In genomic region chr4:184617611-184618196, GRCh38 we compare ENCODE assay signal across 18 cellular contexts. TPM values are rescaled to one million over a fixed set of nuclear protein-coding genes. Genes with fewer than 3 reads are reported as not detected.
DNase-seq lines count a peak whose midpoint lies in the region; ATAC-seq and TF ChIP-seq lines count a peak whose summit lies in the region.
"Had no signal": no experiment of that assay in that cellular context is flagged by ENCODE, and none has a peak within 500 bp of the region (broad histone marks: within the 10 kb centered on the region; RNA-seq: fewer than 3 reads in every experiment).

No MANE protein-coding gene starts in this region.

- H3K4me1 ChIP-seq in HUES64 (ENCODE audit: insufficient read depth, low read length) (peaks cover 11% of the 10 kb centered on the region), colonic mucosa (no peaks in the 10 kb centered on the region), iPS-20b (ENCODE audit: insufficient read depth, low read length) (peaks cover 12% of the 10 kb centered on the region; the same call in 1 of the 2 replicates), Caco-2 (no peaks in the 10 kb centered on the region)

- H3K9me3 ChIP-seq in HUES64 (ENCODE audit: insufficient read depth, low read depth, low read length) (peaks cover 21% of the 10 kb centered on the region), colonic mucosa (no peaks in the 10 kb centered on the region), iPS-20b (ENCODE audit: insufficient read depth, low read depth, low read length) (peaks cover 18% of the 10 kb centered on the region), Caco-2 (peaks cover 11% of the 10 kb centered on the region)

- no TSS peak for BruUV-seq in Caco-2 (replicated peaks; lab: Mats Ljungman, UMichigan)

- H3K9ac ChIP-seq in HUES64 (ENCODE audit: low read depth, low read length) (peak overlapping the region; percentile 6; the same call in 1 of the 2 replicates), colonic mucosa (ENCODE audit: low read depth in 2 of 2, low read length in 2 of 2) (no peak overlapping the region), iPS-20b (ENCODE audit: low read depth, low read length) (peak overlapping the region; percentile 60; the same call in 1 of the 2 replicates)

- ATAC-seq in HG03521 (IDR thresholded peaks at IDR 0.05; ENCODE audit: unreplicated experiment) (no peak), GM18498 (IDR thresholded peaks at IDR 0.05; ENCODE audit: unreplicated experiment) (no peak)
- ATAC-seq: activated CD8-positive, alpha-beta T cell treated with anti-CD3 and anti-CD28 coated beads, Interleukin-2, amount 10 ng/mL, durations not matched to agents 7 days and 5 days; activated T-cell treated with anti-CD3 and anti-CD28 coated beads, Interleukin-2, amount 50 U/mL, for 72 hours; left lobe of liver; T-cell had no signal

- H3K36me3 ChIP-seq in HUES64 (ENCODE audit: insufficient read depth, low read length) = no peaks in the 10 kb centered on the region
- H3K36me3 ChIP-seq in colonic mucosa = no peaks in the 10 kb centered on the region
- no peaks in the 10 kb centered on the region for H3K36me3 ChIP-seq in iPS-20b (ENCODE audit: insufficient read depth, low read depth, low read length)
- no peaks in the 10 kb centered on the region for H3K36me3 ChIP-seq in Caco-2 (ENCODE audit: control insufficient read depth, insufficient read depth, low read length)

- CTCF ChIA-PET in Caco-2 (lab: Charles Lee) = no interaction called here

- H3K27me3 ChIP-seq in HUES64 (ENCODE audit: insufficient read depth, low read length) (no peaks in the 10 kb centered on the region), colonic mucosa (no peaks in the 10 kb centered on the region), iPS-20b (ENCODE audit: insufficient read depth, low read length) (no peaks in the 10 kb centered on the region), Caco-2 (replicated peaks; ENCODE audit: control insufficient read depth, insufficient read depth, low read length) (no peaks in the 10 kb centered on the region)
- H3K27me3 ChIP-seq: dorsolateral prefrontal cortex had no signal

- no peak for TF ChIP-seq CTCF in colonic mucosa (IDR thresholded peaks at IDR 0.05)
- no peak for TF ChIP-seq CTCF in Caco-2 (IDR thresholded peaks at IDR 0.05; ENCODE audit: insufficient read depth in 1 of 2, low read depth in 1 of 2, low read length in 1 of 2, severe bottlenecking in 1 of 2, unreplicated experiment in 1 of 2)

- intact Hi-C loops in colonic mucosa (cut with DNase I) (no loop called here), Caco-2 (cut with micrococcal nuclease; ENCODE audit: unreplicated experiment) (no loop called here)

- H3K27ac ChIP-seq in HUES64 (ENCODE audit: low read depth, low read length) = peak overlapping the region; percentile 94
- no peak overlapping the region for H3K27ac ChIP-seq in colonic mucosa
- H3K27ac ChIP-seq in iPS-20b (ENCODE audit: low read length) = peak overlapping the region; percentile 62
- H3K27ac ChIP-seq: dorsolateral prefrontal cortex had no signal

- DNase-seq in CD1c-positive myeloid dendritic cell (ENCODE audit: extremely low spot score) = peak; percentile 30
- peak; percentile 20 for DNase-seq in colonic mucosa
- no peak for DNase-seq in Caco-2
- DNase-seq in OCI-M2 (lab: John Stamatoyannopoulos, UW; ENCODE audit: unreplicated experiment) = no peak
- DNase-seq: activated CD8-positive, alpha-beta T cell treated with anti-CD3 and anti-CD28 coated beads, Interleukin-2, amount 10 ng/mL, durations not matched to agents 7 days and 5 days; activated naive CD8-positive, alpha-beta T cell treated with anti-CD3 and anti-CD28 coated beads, Interleukin-2, amount 10 ng/mL, durations not matched to agents 7 days and 5 days; activated T-cell treated with anti-CD3 and anti-CD28 coated beads, Interleukin-2, amount 50 U/mL, for 72 hours; CD8-positive, alpha-beta memory T cell; dorsolateral prefrontal cortex; NCI-H1048; NCI-H2081 treated with DMSO at 0.1 percent for 48 hours; stimulated activated CD4-positive, alpha-beta T cell treated with anti-CD3 and anti-CD28 coated beads, Interleukin-2, amount 100 ng/mL, for 48 hours; T-cell had no signal

- peaks cover 59% of the 10 kb centered on the region for H3K9me3 Mint-ChIP-seq in Caco-2 (ENCODE audit: unreplicated experiment)

- no peak overlapping the region for H3K4me3 Mint-ChIP-seq in Caco-2 (ENCODE audit: unreplicated experiment)
- H3K4me3 Mint-ChIP-seq: activated CD8-positive, alpha-beta T cell treated with anti-CD3 and anti-CD28 coated beads, Interleukin-2, amount 10 ng/mL, durations not matched to agents 7 days and 5 days; activated naive CD8-positive, alpha-beta T cell treated with anti-CD3 and anti-CD28 coated beads, Interleukin-2, amount 10 ng/mL, durations not matched to agents 7 days and 5 days; activated T-cell treated with anti-CD3 and anti-CD28 coated beads, Interleukin-2, amount 50 U/mL, for 72 hours; CD8-positive, alpha-beta memory T cell; T-cell had no signal

- H3K4me1 Mint-ChIP-seq in Caco-2 (ENCODE audit: low read depth, unreplicated experiment) = peaks cover 6% of the 10 kb centered on the region
- H3K4me1 Mint-ChIP-seq: activated naive CD8-positive, alpha-beta T cell treated with anti-CD3 and anti-CD28 coated beads, Interleukin-2, amount 10 ng/mL, durations not matched to agents 7 days and 5 days; CD8-positive, alpha-beta memory T cell; T-cell had no signal

- no peaks in the 10 kb centered on the region for H3K27me3 Mint-ChIP-seq in Caco-2 (ENCODE audit: insufficient read depth, unreplicated experiment)
- H3K27me3 Mint-ChIP-seq: CD8-positive, alpha-beta memory T cell; T-cell had no signal

- no peak overlapping the region for H3K27ac Mint-ChIP-seq in Caco-2 (ENCODE audit: unreplicated experiment)
- H3K27ac Mint-ChIP-seq: activated CD8-positive, alpha-beta T cell treated with anti-CD3 and anti-CD28 coated beads, Interleukin-2, amount 10 ng/mL, durations not matched to agents 7 days and 5 days; activated naive CD8-positive, alpha-beta T cell treated with anti-CD3 and anti-CD28 coated beads, Interleukin-2, amount 10 ng/mL, durations not matched to agents 7 days and 5 days; T-cell had no signal

- H3K4me3 ChIP-seq in HUES64 (ENCODE audit: low read length) (no peak overlapping the region), colonic mucosa (no peak overlapping the region), iPS-20b (ENCODE audit: low read length) (peak overlapping the region; percentile 54; the same call in 1 of the 2 replicates), Caco-2 (ENCODE audit: low read depth, low read length) (no peak overlapping the region)
- H3K4me3 ChIP-seq: dorsolateral prefrontal cortex had no signal

- peaks cover 7% of the 10 kb centered on the region for H3K36me3 Mint-ChIP-seq in Caco-2 (ENCODE audit: insufficient read depth, unreplicated experiment)

- WGBS in HUES64 = 79% methylated on average over 9 of the region's 9 CpGs

- POLR2A ChIA-PET in Caco-2 (lab: Charles Lee) = no interaction called here

RNA-seq across cellular contexts. Expression of gene CASP3, which starts 31.5 kb away (rescaled TPM):
- 72.4 TPM for polyA plus RNA-seq in HUES64 (2013, experiment 1 of 2)
- polyA plus RNA-seq in HUES64 (2013, experiment 2 of 2) = 65.6 TPM
- total RNA-seq in colonic mucosa (10 to 100 TPM; 45.4 to 57.9 TPM), Caco-2 (2022) (34.1 and 34.5 TPM in 2 replicates)

RNA-seq across cellular contexts. Expression of gene PRIMPOL, which starts 31.8 kb away (rescaled TPM):
- 6.8 TPM for polyA plus RNA-seq in HUES64 (2013, experiment 1 of 2)
- 10.7 TPM for polyA plus RNA-seq in HUES64 (2013, experiment 2 of 2)
- 10 to 100 TPM; 16.0 to 21.6 TPM for total RNA-seq in colonic mucosa
- 7.5 and 7.9 TPM in 2 replicates for total RNA-seq in Caco-2 (2022)

Comparison
In these comparisons a context has a peak if more than half of its experiments do, and no peak if none do; other contexts are left out.
1. DNase-seq: peak in CD1c-positive myeloid dendritic cell (single experiment) and colonic mucosa (single experiment); none in Caco-2 (0 of 2) and OCI-M2 (single experiment).
2. H3K9ac ChIP-seq: peak in HUES64 (single experiment) and iPS-20b (single experiment); none in colonic mucosa (0 of 2).